ENCODE assay signal across 13 cellular contexts in the genomic region with DNA sequence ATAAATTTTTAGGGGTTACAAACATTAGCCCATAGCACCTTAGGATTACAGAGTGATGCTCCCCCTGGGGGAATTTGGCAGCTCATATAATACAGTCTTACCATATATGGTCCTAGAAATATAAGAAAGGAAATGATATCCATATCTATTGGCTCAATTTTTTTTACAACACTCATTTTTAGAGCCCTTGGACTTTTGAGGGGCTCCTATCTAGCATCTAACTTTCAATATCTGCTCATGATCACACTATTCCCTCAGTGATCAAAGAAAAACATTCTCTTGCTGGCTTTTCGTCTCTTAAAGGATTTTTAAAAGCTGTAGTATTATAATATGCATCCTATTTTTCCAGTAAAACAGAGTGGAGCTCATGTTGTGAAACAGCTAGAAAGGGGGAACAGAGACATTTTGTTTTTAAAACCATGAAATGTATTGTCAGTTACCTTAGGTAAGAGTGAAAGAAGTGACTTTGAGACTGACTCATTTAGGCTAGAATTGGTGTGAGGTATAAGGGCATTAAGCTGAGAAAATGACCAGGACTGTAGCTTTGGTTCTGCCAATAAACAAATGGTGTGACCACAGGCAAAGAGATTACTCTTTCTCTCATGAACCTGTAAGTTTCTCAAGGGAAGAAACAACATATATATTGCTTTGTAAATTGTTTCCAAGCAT.
DNase-seq lines count a peak whose midpoint lies in the region; ATAC-seq and TF ChIP-seq lines count a peak whose summit lies in the region.
"Had no signal": no experiment of that assay in that cellular context is flagged by ENCODE, and none has a peak within 500 bp of the region (broad histone marks: within the 10 kb centered on the region; RNA-seq: fewer than 3 reads in every experiment).

No MANE protein-coding gene starts in this region.

- no peaks in the 10 kb centered on the region for H4K20me1 ChIP-seq in OCI-LY3 (ENCODE audit: insufficient read depth, low read length)

- peaks cover 5% of the 10 kb centered on the region for H3K36me3 Mint-ChIP-seq in natural killer cell

- H3K4me3 ChIP-seq in OCI-LY3 (ENCODE audit: low read length): 0 out of 2 replicates have a peak overlapping the region, but pooled peaks have one; percentile 1
- H3K4me3 ChIP-seq: vagina had no signal

- H3K9ac ChIP-seq in OCI-LY3 (ENCODE audit: low read length): peak overlapping the region; percentile 11; the same call in 1 of the 2 replicates

- ATAC-seq in GM18499 (IDR thresholded peaks at IDR 0.05; ENCODE audit: insufficient read depth, unreplicated experiment): peak; percentile 55
- peak; percentile 72 for ATAC-seq in GM19395 (IDR thresholded peaks at IDR 0.05; ENCODE audit: unreplicated experiment)
- ATAC-seq in HG02884 (IDR thresholded peaks at IDR 0.05; ENCODE audit: unreplicated experiment): peak; percentile 59
- ATAC-seq in natural killer cell: no peak
- ATAC-seq: T-cell had no signal

- TF ChIP-seq POLR2A in erythroblast (IDR thresholded peaks at IDR 0.05; ENCODE audit: low read length): no peak

- H3K79me2 ChIP-seq in OCI-LY3 (ENCODE audit: low read length): no peaks in the 10 kb centered on the region

- H3K4me1 Mint-ChIP-seq in natural killer cell: peaks cover 0 to 6% of the 10 kb centered on the region in 2 donors

- peaks cover 10% of the 10 kb centered on the region for H3K36me3 ChIP-seq in OCI-LY3 (replicated peaks; ENCODE audit: low read depth, low read length)
- H3K36me3 ChIP-seq: vagina had no signal

- no peak overlapping the region for H3K4me3 Mint-ChIP-seq in natural killer cell
- H3K4me3 Mint-ChIP-seq: T-cell had no signal

- H3K27me3 ChIP-seq in OCI-LY3 (ENCODE audit: low read depth, low read length): no peaks in the 10 kb centered on the region
- H3K27me3 ChIP-seq: vagina had no signal

- no peaks in the 10 kb centered on the region for H3K27me3 Mint-ChIP-seq in natural killer cell (ENCODE audit: low read depth in 2 of 2)
- H3K27me3 Mint-ChIP-seq: T-cell had no signal

- H3K27ac ChIP-seq in OCI-LY3 (ENCODE audit: low read length): peak overlapping the region; percentile 50
- H3K27ac ChIP-seq: vagina had no signal

- DNase-seq in epidermal melanocyte (ENCODE audit: insufficient read length, low spot score) (no peak), natural killer cell (no peak), NCI-H446 (lab: John Stamatoyannopoulos, UW) (no peak), erythroblast (lab: John Stamatoyannopoulos, UW) (no peak)
- DNase-seq: activated T-cell treated with anti-CD3 and anti-CD28 coated beads for 4 hours, DMS 273 treated with DMSO at 0.1 percent for 48 hours, NCI-H526 treated with DMSO at 0.1 percent for 48 hours, T-cell had no signal

- H3K4me1 ChIP-seq in OCI-LY3 (ENCODE audit: low read length): peaks cover 61% of the 10 kb centered on the region

- H3K9me3 Mint-ChIP-seq in natural killer cell: no peaks in the 10 kb centered on the region

- intact Hi-C loops in natural killer cell (cut with micrococcal nuclease): no loop called here

- H3K27ac Mint-ChIP-seq in natural killer cell: no peak overlapping the region
- H3K27ac Mint-ChIP-seq: T-cell had no signal

- peak overlapping the region; percentile 41 for H3K4me2 ChIP-seq in OCI-LY3 (ENCODE audit: low read length)

- TF ChIP-seq CTCF in OCI-LY3 (IDR thresholded peaks at IDR 0.05; ENCODE audit: low read depth, low read length) (peak; percentile 39), natural killer cell (IDR thresholded peaks at IDR 0.05) (no peak)

- peak overlapping the region; percentile 47 for H2AFZ ChIP-seq in OCI-LY3 (ENCODE audit: low read depth, low read length)

- H3K9me3 ChIP-seq in OCI-LY3 (ENCODE audit: insufficient read depth, low read length): peaks cover 11% of the 10 kb centered on the region; the same call in 1 of the 2 replicates
- H3K9me3 ChIP-seq: vagina had no signal

Comparison
In these comparisons a context has a peak if more than half of its experiments do, and no peak if none do; other contexts are left out.
1. ATAC-seq: peak in GM18499 (single experiment), GM19395 (single experiment) and HG02884 (single experiment); none in natural killer cell (0 of 3).